18 cellular contexts compared by ENCODE assay signal in genomic region chr9:14231196-14231990, GRCh38.
A peak's percentile ranks its signal among the peaks of the same experiment; 100 is the strongest.
DNase-seq lines count a peak whose midpoint lies in the region; TF ChIP-seq lines count a peak whose summit lies in the region.
"Had no signal": no experiment of that assay in that cellular context is flagged by ENCODE, and none has a peak within 500 bp of the region (broad histone marks: within the 10 kb centered on the region; RNA-seq: fewer than 3 reads in every experiment).

No MANE protein-coding gene starts in this region.

- CTCF ChIA-PET in activated CD4-positive, alpha-beta T cell treated with anti-CD3 and anti-CD28 coated beads, Interleukin-2, amount 10 ng/mL, durations not matched to agents 7 days and 5 days (lab: Charles Lee): no interaction called here

- H3K79me2 ChIP-seq in neural cell (replicated peaks; ENCODE audit: insufficient read depth, low read length): no peaks in the 10 kb centered on the region
- H3K79me2 ChIP-seq in GM23248 (ENCODE audit: insufficient read depth): no peaks in the 10 kb centered on the region

- TF ChIP-seq RAD21 in neural cell (conservative IDR thresholded peaks at IDR 0.05): no peak

- H3K27me3 Mint-ChIP-seq in activated CD4-positive, alpha-beta T cell treated with anti-CD3 and anti-CD28 coated beads, Interleukin-2, amount 10 ng/mL, durations not matched to agents 24 days and 14 days: no peaks in the 10 kb centered on the region
- no peaks in the 10 kb centered on the region for H3K27me3 Mint-ChIP-seq in activated CD4-positive, alpha-beta T cell treated with anti-CD3 and anti-CD28 coated beads, Interleukin-2, amount 10 ng/mL, durations not matched to agents 7 days and 5 days
- H3K27me3 Mint-ChIP-seq: CD4-positive, CD25-positive, alpha-beta regulatory T cell; IgD-negative memory B cell had no signal

- no peak for TF ChIP-seq EP300 in neural cell (conservative IDR thresholded peaks at IDR 0.05; ENCODE audit: poor library complexity, severe bottlenecking)

- H3K27ac ChIP-seq in HUES64 (ENCODE audit: low read depth, low read length) (peak overlapping the region; percentile 19; the same call in 1 of the 2 replicates), neural cell (ENCODE audit: low read length) (no peak overlapping the region), GM23248 (no peak overlapping the region)

- no peak overlapping the region for H3K4me3 Mint-ChIP-seq in activated CD4-positive, alpha-beta T cell treated with anti-CD3 and anti-CD28 coated beads, Interleukin-2, amount 10 ng/mL, durations not matched to agents 24 days and 14 days
- H3K4me3 Mint-ChIP-seq in activated CD4-positive, alpha-beta T cell treated with anti-CD3 and anti-CD28 coated beads, Interleukin-2, amount 10 ng/mL, durations not matched to agents 7 days and 5 days: no peak overlapping the region
- H3K4me3 Mint-ChIP-seq: CD4-positive, CD25-positive, alpha-beta regulatory T cell; IgD-negative memory B cell had no signal

- H3K36me3 ChIP-seq in HUES64 (ENCODE audit: insufficient read depth, low read length) (no peaks in the 10 kb centered on the region), neural cell (ENCODE audit: insufficient read depth, low read length) (no peaks in the 10 kb centered on the region), GM23248 (ENCODE audit: low read depth) (no peaks in the 10 kb centered on the region)

- intact Hi-C loops in activated CD4-positive, alpha-beta T cell treated with anti-CD3 and anti-CD28 coated beads, Interleukin-2, amount 10 ng/mL, durations not matched to agents 24 days and 14 days (cut with micrococcal nuclease): no loop called here

- POLR2A ChIA-PET in activated CD4-positive, alpha-beta T cell treated with anti-CD3 and anti-CD28 coated beads, Interleukin-2, amount 10 ng/mL, durations not matched to agents 7 days and 5 days (lab: Charles Lee): no interaction called here

- H2AFZ ChIP-seq in neural cell (ENCODE audit: low read depth, low read length) (no peak overlapping the region), GM23248 (no peak overlapping the region)

- H3K4me3 ChIP-seq in HUES64 (ENCODE audit: low read length): no peak overlapping the region
- H3K4me3 ChIP-seq in neural cell (ENCODE audit: low read length): peak overlapping the region; percentile 39
- no peak overlapping the region for H3K4me3 ChIP-seq in GM23248
- H3K4me3 ChIP-seq: GM12878 had no signal

- 60% methylated on average over 4 of the region's 5 CpGs for WGBS in HUES64
- WGBS in GM23248 (ENCODE audit: low coverage in 1 of 2, low lambda C conversion rate in 2 of 2, missing lambda C conversion rate in 2 of 2), 2 experiments: 83 to 86% methylated on average over 5 of the region's 5 CpGs

- no peaks in the 10 kb centered on the region for H3K9me3 ChIP-seq in HUES64 (ENCODE audit: insufficient read depth, low read depth, low read length)
- H3K9me3 ChIP-seq in neural cell (ENCODE audit: low read length): no peaks in the 10 kb centered on the region
- no peaks in the 10 kb centered on the region for H3K9me3 ChIP-seq in GM23248 (ENCODE audit: low read depth)
- H3K9me3 ChIP-seq: SK-N-SH had no signal

- peak overlapping the region; percentile 2 for H3K4me2 ChIP-seq in neural cell (ENCODE audit: low read length)
- H3K4me2 ChIP-seq in GM23248 (ENCODE audit: unreplicated experiment): no peak overlapping the region
- H3K4me2 ChIP-seq: SK-N-SH had no signal

- no peak overlapping the region for H3K9ac ChIP-seq in HUES64 (ENCODE audit: low read depth, low read length)
- no peak overlapping the region for H3K9ac ChIP-seq in neural cell (ENCODE audit: low read length)
- no peak overlapping the region for H3K9ac ChIP-seq in GM23248
- H3K9ac ChIP-seq: SK-N-SH had no signal

- H3K27ac Mint-ChIP-seq in activated CD4-positive, alpha-beta T cell treated with anti-CD3 and anti-CD28 coated beads, Interleukin-2, amount 10 ng/mL, durations not matched to agents 24 days and 14 days: no peak overlapping the region
- H3K27ac Mint-ChIP-seq in activated CD4-positive, alpha-beta T cell treated with anti-CD3 and anti-CD28 coated beads, Interleukin-2, amount 10 ng/mL, durations not matched to agents 7 days and 5 days: no peak overlapping the region
- H3K27ac Mint-ChIP-seq: CD4-positive, CD25-positive, alpha-beta regulatory T cell; IgD-negative memory B cell had no signal

- H3K4me1 ChIP-seq in HUES64 (ENCODE audit: insufficient read depth, low read length) (peaks cover 32% of the 10 kb centered on the region), GM23248 (ENCODE audit: insufficient read depth) (no peaks in the 10 kb centered on the region)

- H3K9me2 ChIP-seq in neural cell (ENCODE audit: insufficient read depth, low read length): no peaks in the 10 kb centered on the region
- H3K9me2 ChIP-seq in GM23248 (ENCODE audit: insufficient read depth): no peaks in the 10 kb centered on the region
- H3K9me2 ChIP-seq: SK-N-SH had no signal

- H3K4me1 Mint-ChIP-seq in activated CD4-positive, alpha-beta T cell treated with anti-CD3 and anti-CD28 coated beads, Interleukin-2, amount 10 ng/mL, durations not matched to agents 24 days and 14 days: no peaks in the 10 kb centered on the region
- H3K4me1 Mint-ChIP-seq in activated CD4-positive, alpha-beta T cell treated with anti-CD3 and anti-CD28 coated beads, Interleukin-2, amount 10 ng/mL, durations not matched to agents 7 days and 5 days: no peaks in the 10 kb centered on the region
- H3K4me1 Mint-ChIP-seq: CD4-positive, CD25-positive, alpha-beta regulatory T cell; IgD-negative memory B cell had no signal

- in situ Hi-C loops in GM23248 (cut with MboI): no loop called here

- no peaks in the 10 kb centered on the region for H3K36me3 Mint-ChIP-seq in activated CD4-positive, alpha-beta T cell treated with anti-CD3 and anti-CD28 coated beads, Interleukin-2, amount 10 ng/mL, durations not matched to agents 24 days and 14 days (ENCODE audit: low read depth)
- no peaks in the 10 kb centered on the region for H3K36me3 Mint-ChIP-seq in activated CD4-positive, alpha-beta T cell treated with anti-CD3 and anti-CD28 coated beads, Interleukin-2, amount 10 ng/mL, durations not matched to agents 7 days and 5 days (ENCODE audit: low read depth)
- H3K36me3 Mint-ChIP-seq: CD4-positive, CD25-positive, alpha-beta regulatory T cell; IgD-negative memory B cell had no signal

- H4K20me1 ChIP-seq in neural cell (ENCODE audit: insufficient read depth) (no peaks in the 10 kb centered on the region), GM23248 (ENCODE audit: insufficient read depth) (no peaks in the 10 kb centered on the region)

- H3K9me3 Mint-ChIP-seq in activated CD4-positive, alpha-beta T cell treated with anti-CD3 and anti-CD28 coated beads, Interleukin-2, amount 10 ng/mL, durations not matched to agents 24 days and 14 days: no peaks in the 10 kb centered on the region
- H3K9me3 Mint-ChIP-seq in activated CD4-positive, alpha-beta T cell treated with anti-CD3 and anti-CD28 coated beads, Interleukin-2, amount 10 ng/mL, durations not matched to agents 7 days and 5 days: no peaks in the 10 kb centered on the region
- H3K9me3 Mint-ChIP-seq: IgD-negative memory B cell had no signal

- no peaks in the 10 kb centered on the region for H3K27me3 ChIP-seq in HUES64 (ENCODE audit: insufficient read depth, low read length)
- H3K27me3 ChIP-seq in neural cell (ENCODE audit: insufficient read depth, low read depth, low read length): no peaks in the 10 kb centered on the region
- H3K27me3 ChIP-seq in GM23248 (replicated peaks; ENCODE audit: insufficient read depth): no peaks in the 10 kb centered on the region

- no peak for TF ChIP-seq CTCF in neural cell (IDR thresholded peaks at IDR 0.05; ENCODE audit: poor library complexity, severe bottlenecking)
- TF ChIP-seq CTCF in GM10266 (IDR thresholded peaks at IDR 0.05; ENCODE audit: control insufficient read depth, insufficient read depth, low read depth, missing control alignments): no peak

- DNase-seq in activated CD4-positive, alpha-beta T cell treated with anti-CD3 and anti-CD28 coated beads, Interleukin-2, amount 10 ng/mL, durations not matched to agents 24 days and 14 days: peak; percentile 24
- no peak for DNase-seq in activated CD4-positive, alpha-beta T cell treated with anti-CD3 and anti-CD28 coated beads, Interleukin-2, amount 10 ng/mL, durations not matched to agents 7 days and 5 days
- DNase-seq in GM23248: no peak
- DNase-seq in T-helper 2 cell: no peak
- DNase-seq in GM10266 (ENCODE audit: extremely low spot score): no peak
- DNase-seq: CD4-positive, CD25-positive, alpha-beta regulatory T cell; NCI-H1105; NCI-H1694; NCI-H2081; NCI-H446 treated with DMSO at 0.1 percent for 48 hours; NCI-H774; NK-92 treated with Interleukin-12 subunit alpha and Interleukin-12 subunit beta, amount 100 ng/mL, for 24 hours; SIG-M5; SK-N-SH had no signal

- no peaks in the 10 kb centered on the region for H3F3A ChIP-seq in neural cell (ENCODE audit: insufficient read depth, low read length, poor library complexity, severe bottlenecking)
- H3F3A ChIP-seq in GM23248 (ENCODE audit: insufficient read depth): no peaks in the 10 kb centered on the region

TF ChIP-seq in neural cell, 6 proteins besides CTCF, POLR2A, EP300 and RAD21 (continues in another document):
- TF ChIP-seq SMC3 (conservative IDR thresholded peaks at IDR 0.05; ENCODE audit: poor library complexity) (no peak), POLR2AphosphoS5 (IDR thresholded peaks at IDR 0.05) (no peak), TAF1 (IDR thresholded peaks at IDR 0.05; ENCODE audit: low read depth) (no peak)
- TF ChIP-seq, protein P1, sequence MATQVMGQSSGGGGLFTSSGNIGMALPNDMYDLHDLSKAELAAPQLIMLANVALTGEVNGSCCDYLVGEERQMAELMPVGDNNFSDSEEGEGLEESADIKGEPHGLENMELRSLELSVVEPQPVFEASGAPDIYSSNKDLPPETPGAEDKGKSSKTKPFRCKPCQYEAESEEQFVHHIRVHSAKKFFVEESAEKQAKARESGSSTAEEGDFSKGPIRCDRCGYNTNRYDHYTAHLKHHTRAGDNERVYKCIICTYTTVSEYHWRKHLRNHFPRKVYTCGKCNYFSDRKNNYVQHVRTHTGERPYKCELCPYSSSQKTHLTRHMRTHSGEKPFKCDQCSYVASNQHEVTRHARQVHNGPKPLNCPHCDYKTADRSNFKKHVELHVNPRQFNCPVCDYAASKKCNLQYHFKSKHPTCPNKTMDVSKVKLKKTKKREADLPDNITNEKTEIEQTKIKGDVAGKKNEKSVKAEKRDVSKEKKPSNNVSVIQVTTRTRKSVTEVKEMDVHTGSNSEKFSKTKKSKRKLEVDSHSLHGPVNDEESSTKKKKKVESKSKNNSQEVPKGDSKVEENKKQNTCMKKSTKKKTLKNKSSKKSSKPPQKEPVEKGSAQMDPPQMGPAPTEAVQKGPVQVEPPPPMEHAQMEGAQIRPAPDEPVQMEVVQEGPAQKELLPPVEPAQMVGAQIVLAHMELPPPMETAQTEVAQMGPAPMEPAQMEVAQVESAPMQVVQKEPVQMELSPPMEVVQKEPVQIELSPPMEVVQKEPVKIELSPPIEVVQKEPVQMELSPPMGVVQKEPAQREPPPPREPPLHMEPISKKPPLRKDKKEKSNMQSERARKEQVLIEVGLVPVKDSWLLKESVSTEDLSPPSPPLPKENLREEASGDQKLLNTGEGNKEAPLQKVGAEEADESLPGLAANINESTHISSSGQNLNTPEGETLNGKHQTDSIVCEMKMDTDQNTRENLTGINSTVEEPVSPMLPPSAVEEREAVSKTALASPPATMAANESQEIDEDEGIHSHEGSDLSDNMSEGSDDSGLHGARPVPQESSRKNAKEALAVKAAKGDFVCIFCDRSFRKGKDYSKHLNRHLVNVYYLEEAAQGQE (IDR thresholded peaks at IDR 0.05; ENCODE audit: borderline replicate concordance): no peak
